26 cellular contexts compared by ENCODE assay signal in genomic region chr15:39318231-39318630, GRCh38.
DNase-seq lines count a peak whose midpoint lies in the region; ATAC-seq, FAIRE-seq and TF ChIP-seq lines count a peak whose summit lies in the region.
"Had no signal": no experiment of that assay in that cellular context is flagged by ENCODE, and none has a peak within 500 bp of the region (broad histone marks: within the 10 kb centered on the region; RNA-seq: fewer than 3 reads in every experiment).

No MANE protein-coding gene starts in this region.

- no peak overlapping the region for H3K27ac ChIP-seq in HepG2 (ENCODE audit: extremely low read length, insufficient read depth, low read length)
- no peak overlapping the region for H3K27ac ChIP-seq in right lobe of liver
- H3K27ac ChIP-seq in esophagus muscularis mucosa (replicated peaks in 1 of 4), result peak overlapping the region; percentile 71 to 86 (median 74)
- H3K27ac ChIP-seq: 22Rv1; A549; BLaER1 treated with 17β-estradiol and CSF1 and Interleukin-3, amounts not matched to agents 10 nM and 100 nM; C4-2B had no signal

- H3K36me3 Mint-ChIP-seq in nephron (ENCODE audit: low read depth), result peaks cover 8% of the 10 kb centered on the region
- H3K36me3 Mint-ChIP-seq: CD8-positive, alpha-beta T cell had no signal

- H4K20me1 ChIP-seq in HepG2 (ENCODE audit: insufficient read depth, low read length), result no peaks in the 10 kb centered on the region
- H4K20me1 ChIP-seq: BLaER1 treated with 17β-estradiol and CSF1 and Interleukin-3, amounts not matched to agents 10 nM and 100 nM had no signal

- DNase-seq in HepG2 (ENCODE audit: low spot score) (no peak), right lobe of liver (no peak), esophagus muscularis mucosa (ENCODE audit: extremely low spot score) (no peak), sciatic nerve (ENCODE audit: low spot score) (no peak), NCI-H2081 (lab: John Stamatoyannopoulos, UW) (no peak)
- no peak for DNase-seq in activated CD4-positive, alpha-beta T cell treated with anti-CD3 and anti-CD28 coated beads for 48 hours
- DNase-seq: AML-193; Caco-2; Calu3; CD4-positive, alpha-beta T cell; CD8-positive, alpha-beta T cell; DMS53; DMS79; DND-41; EL; GDM1 had no signal

- peaks cover 16% of the 10 kb centered on the region for H3K9me3 ChIP-seq in HepG2 (ENCODE audit: low read length)
- no peaks in the 10 kb centered on the region for H3K9me3 ChIP-seq in right lobe of liver
- peaks cover 0 to 15% (median 6%) of the 10 kb centered on the region in 4 donors for H3K9me3 ChIP-seq in esophagus muscularis mucosa
- H3K9me3 ChIP-seq: Caco-2 had no signal

- FAIRE-seq in HepG2 (lab: Jason Lieb, UNC), result no peak
- FAIRE-seq: A549, D721Med, GM12878, GM12892 had no signal

- no peak overlapping the region for H3K4me2 ChIP-seq in HepG2 (ENCODE audit: low read depth, low read length)
- H3K4me2 ChIP-seq: A549; BLaER1 treated with 17β-estradiol and CSF1 and Interleukin-3, amounts not matched to agents 10 nM and 100 nM had no signal

- H3K27ac Mint-ChIP-seq in nephron, result peak overlapping the region in 2 of 3 experiments; percentile 39 to 58
- H3K27ac Mint-ChIP-seq: B cell; CD4-positive, alpha-beta T cell; CD8-positive, alpha-beta T cell had no signal

- TF ChIP-seq POLR2A in HepG2 (IDR thresholded peaks at IDR 0.05; ENCODE audit: insufficient read depth in 1 of 2, low read depth in 2 of 2, low read length in 2 of 2) (no peak), right lobe of liver (IDR thresholded peaks at IDR 0.05) (no peak), esophagus muscularis mucosa (IDR thresholded peaks at IDR 0.05; ENCODE audit: low read depth) (no peak)

- no peaks in the 10 kb centered on the region for H3K36me3 ChIP-seq in HepG2 (replicated peaks in 1 of 2; ENCODE audit: control insufficient read depth in 1 of 2, insufficient read depth in 2 of 2, low read length in 2 of 2)
- H3K36me3 ChIP-seq in right lobe of liver, result no peaks in the 10 kb centered on the region
- no peaks in the 10 kb centered on the region for H3K36me3 ChIP-seq in esophagus muscularis mucosa
- H3K36me3 ChIP-seq: BLaER1 treated with 17β-estradiol and CSF1 and Interleukin-3, amounts not matched to agents 10 nM and 100 nM had no signal

- in situ Hi-C loops in HepG2 (cut with HindIII; ENCODE audit: extremely low pct_ligation_motif_present, low pct_unique_long_range_greater_than_20kb), result no loop called here

- peaks cover 9% of the 10 kb centered on the region for H3K4me1 Mint-ChIP-seq in nephron
- H3K4me1 Mint-ChIP-seq: B cell had no signal

- H3K27me3 ChIP-seq in HepG2 (ENCODE audit: control insufficient read depth in 1 of 2, insufficient read depth in 2 of 2, low read length in 2 of 2) (no peaks in the 10 kb centered on the region), right lobe of liver (no peaks in the 10 kb centered on the region), esophagus muscularis mucosa (no peaks in the 10 kb centered on the region)
- H3K27me3 ChIP-seq: BLaER1 treated with 17β-estradiol and CSF1 and Interleukin-3, amounts not matched to agents 10 nM and 100 nM had no signal

- TF ChIP-seq RAD21 in HepG2 (CRISPR knock-in tag; IDR thresholded peaks at IDR 0.05), result no peak

- POLR2A ChIA-PET in HepG2 (lab: Yijun Ruan, JAX), result no interaction called here

- no peaks in the 10 kb centered on the region for H3K79me2 ChIP-seq in HepG2 (ENCODE audit: insufficient read depth, low read length)

- intact Hi-C loops in HepG2 (cut with micrococcal nuclease; ENCODE audit: unreplicated experiment) (no loop called here), right lobe of liver (cut with DNase I) (no loop called here), esophagus muscularis mucosa (cut with DNase I) (no loop called here), sciatic nerve (cut with DNase I) (no loop called here)

- H3K9me3 Mint-ChIP-seq in nephron, result peaks cover 15% of the 10 kb centered on the region

- TF ChIP-seq EP300 in HepG2 (IDR thresholded peaks at IDR 0.05; ENCODE audit: low read depth in 2 of 2, low read length in 2 of 2) (no peak), HepG2 (CRISPR knock-in tag; IDR thresholded peaks at IDR 0.05; ENCODE audit: borderline replicate concordance) (no peak), esophagus muscularis mucosa (IDR thresholded peaks at IDR 0.05) (no peak)

- WGBS in HepG2 (ENCODE audit: low lambda C conversion rate), result 39% methylated on average over 2 of the region's 2 CpGs
- WGBS in right lobe of liver (ENCODE audit: insufficient coverage, low coverage, low lambda C conversion rate, missing lambda C conversion rate), result 92% methylated on average over 2 of the region's 2 CpGs
- WGBS in esophagus muscularis mucosa, result 62% methylated on average over 2 of the region's 2 CpGs

- TF ChIP-seq CTCF in HepG2 (CRISPR knock-in tag; IDR thresholded peaks at IDR 0.05) (no peak), right lobe of liver (IDR thresholded peaks at IDR 0.05) (no peak), esophagus muscularis mucosa (IDR thresholded peaks at IDR 0.05) (no peak), nephron (IDR thresholded peaks at IDR 0.05; ENCODE audit: unreplicated experiment in 3 of 3) (no peak)

- H3K9ac ChIP-seq in HepG2 (ENCODE audit: insufficient read depth, low read depth, low read length), result no peak overlapping the region
- H3K9ac ChIP-seq: BLaER1 treated with 17β-estradiol and CSF1 and Interleukin-3, amounts not matched to agents 10 nM and 100 nM had no signal

- H3K4me1 ChIP-seq in HepG2 (ENCODE audit: insufficient read depth, low read length) (peaks cover 12% of the 10 kb centered on the region), right lobe of liver (peaks cover 0 to 13% (median 4%) of the 10 kb centered on the region in 4 donors), esophagus muscularis mucosa (peaks cover 0 to 39% (median 24%) of the 10 kb centered on the region in 4 donors)
- H3K4me1 ChIP-seq: A549 had no signal

- H2AFZ ChIP-seq in HepG2 (ENCODE audit: low read length), result no peak overlapping the region

- no peak overlapping the region for H3K4me3 Mint-ChIP-seq in nephron
- H3K4me3 Mint-ChIP-seq: B cell; CD4-positive, alpha-beta T cell; CD8-positive, alpha-beta T cell had no signal

- no peak for ATAC-seq in HepG2
- ATAC-seq in right lobe of liver, result no peak
- peak; percentile 78 for ATAC-seq in sciatic nerve
- no peak for ATAC-seq in GM19023 (IDR thresholded peaks at IDR 0.05; ENCODE audit: unreplicated experiment)
- ATAC-seq: A549; CD8-positive, alpha-beta T cell; GM12878 had no signal

- CTCF ChIA-PET in HepG2 (lab: Yijun Ruan, JAX; ENCODE audit: low intra/inter-chr PET ratio, low total read pairs), result no interaction called here

- BruUV-seq in HepG2 (replicated peaks; lab: Mats Ljungman, UMichigan), result no TSS peak

- H3K27me3 Mint-ChIP-seq in nephron (ENCODE audit: low read depth), result no peaks in the 10 kb centered on the region
- H3K27me3 Mint-ChIP-seq: CD4-positive, alpha-beta T cell had no signal

- H3K4me3 ChIP-seq in HepG2 (replicated peaks in 1 of 3; ENCODE audit: insufficient read depth in 1 of 3, low read depth in 2 of 3, low read length in 3 of 3) (no peak overlapping the region), right lobe of liver (no peak overlapping the region), esophagus muscularis mucosa (no peak overlapping the region)
- H3K4me3 ChIP-seq: A549; BLaER1 treated with 17β-estradiol and CSF1 and Interleukin-3, amounts not matched to agents 10 nM and 100 nM; GM12878 had no signal

TF ChIP-seq in HepG2, 621 proteins besides CTCF, POLR2A, EP300 and RAD21:
- no peak for TF ChIP-seq ZNF850 (CRISPR knock-in tag; conservative IDR thresholded peaks at IDR 0.05)
- peak; percentile 24; the same call in 1 of the 2 replicates for TF ChIP-seq CEBPB (IDR thresholded peaks at IDR 0.05; ENCODE audit: borderline replicate concordance, low read depth, low read length)

Comparison
In these comparisons a context has a peak if more than half of its experiments do, and no peak if none do; other contexts are left out.
1. H3K27ac ChIP-seq: peak in esophagus muscularis mucosa (4 of 4); none in HepG2 (single experiment) and right lobe of liver (0 of 3).